Comparison of ENCODE assay signal across 7 cellular contexts in genomic region chr1:229714964-229715603, GRCh38.
DNase-seq lines count a peak whose midpoint lies in the region; ATAC-seq and TF ChIP-seq lines count a peak whose summit lies in the region.

No MANE protein-coding gene starts in this region.

- no peak overlapping the region for H3K4me3 ChIP-seq in endodermal cell (ENCODE audit: low read length)

- H3K9ac ChIP-seq in endodermal cell (ENCODE audit: extremely low read depth, low read length, poor library complexity, severe bottlenecking) = no peak overlapping the region

- peaks cover 1% of the 10 kb centered on the region for H3K27me3 Mint-ChIP-seq in endodermal cell (ENCODE audit: insufficient read depth)

- peaks cover 5% of the 10 kb centered on the region for H3K9me3 Mint-ChIP-seq in endodermal cell

- no peak overlapping the region for H3K4me3 Mint-ChIP-seq in endodermal cell

- no peaks in the 10 kb centered on the region for H3K9me3 ChIP-seq in endodermal cell (ENCODE audit: control insufficient read depth, low read length)

- ATAC-seq in HG03060 (IDR thresholded peaks at IDR 0.05; ENCODE audit: low read depth, unreplicated experiment) = peak; percentile 53

- no peak overlapping the region for H3K27ac ChIP-seq in endodermal cell (ENCODE audit: low read depth, low read length)

- H3K36me3 ChIP-seq in endodermal cell (ENCODE audit: control insufficient read depth, insufficient read depth, low read length) = no peaks in the 10 kb centered on the region

- peaks cover 4% of the 10 kb centered on the region for H3K4me1 Mint-ChIP-seq in endodermal cell

- H3K27me3 ChIP-seq in endodermal cell (ENCODE audit: control insufficient read depth, insufficient read depth, low read length, poor library complexity, severe bottlenecking) = no peaks in the 10 kb centered on the region

- WGBS in endodermal cell (ENCODE audit: insufficient coverage in 1 of 2, insufficient read length in 1 of 2), 2 experiments = 91 to 98% methylated on average over 7 to 8 of the region's 8 CpGs

- H3K36me3 Mint-ChIP-seq in endodermal cell (ENCODE audit: low read depth) = peaks cover 2% of the 10 kb centered on the region

- TF ChIP-seq CTCF in GM12874 (IDR thresholded peaks at IDR 0.05; ENCODE audit: insufficient read depth, low read depth, low read length) (peak; percentile 70), endodermal cell (conservative IDR thresholded peaks at IDR 0.05) (peak; percentile 54)

- no peak overlapping the region for H3K27ac Mint-ChIP-seq in endodermal cell

- DNase-seq in T-helper 1 cell (peak in 4 of 5 donors; percentile 16 to 29 (median 20)), endodermal cell (peak; percentile 82), NCI-H1417 treated with DMSO at 0.1 percent for 48 hours (lab: John Stamatoyannopoulos, UW) (no peak), NCI-H2081 treated with DMSO at 0.1 percent for 48 hours (lab: John Stamatoyannopoulos, UW) (no peak)
- peak in 2 of 3 experiments; percentile 25 to 34 for DNase-seq in stimulated activated CD4-positive, alpha-beta T cell treated with anti-CD3 and anti-CD28 coated beads, TNF-alpha, amount 100 ng/mL, for 24 hours (ENCODE audit: low read depth in 3 of 3)

- no peaks in the 10 kb centered on the region for H3K4me1 ChIP-seq in endodermal cell (ENCODE audit: control insufficient read depth, insufficient read depth, low read length)

Comparison
In these comparisons a context has a peak if more than half of its experiments do, and no peak if none do; other contexts are left out.
1. DNase-seq: peak in T-helper 1 cell (4 of 5), endodermal cell (single experiment) and stimulated activated CD4-positive, alpha-beta T cell treated with anti-CD3 and anti-CD28 coated beads, TNF-alpha, amount 100 ng/mL, for 24 hours (2 of 3); none in NCI-H1417 treated with DMSO at 0.1 percent for 48 hours (single experiment) and NCI-H2081 treated with DMSO at 0.1 percent for 48 hours (single experiment).